32 cellular contexts compared by ENCODE assay signal in genomic region chr4:181775298-181775697, GRCh38.
"Had no signal": no experiment of that assay in that cellular context is flagged by ENCODE, and none has a peak within 500 bp of the region (broad histone marks: within the 10 kb centered on the region; RNA-seq: fewer than 3 reads in every experiment).

No MANE protein-coding gene starts in this region.

- H3K27me3 ChIP-seq: adrenal gland, ascending aorta, body of pancreas, brain microvascular endothelial cell, breast epithelium, cardiac muscle cell had no signal

- H3K4me3 ChIP-seq: adrenal gland, ascending aorta, body of pancreas, breast epithelium, cardiac muscle cell had no signal

- ATAC-seq: activated naive CD4-positive, alpha-beta T cell treated with anti-CD3 and anti-CD28 coated beads, Interleukin-2, amount 50 U/mL, for 72 hours; activated naive CD8-positive, alpha-beta T cell treated with anti-CD3 and anti-CD28 coated beads, Interleukin-2, amount 50 U/mL, for 24 hours; activated T-cell treated with anti-CD3 and anti-CD28 coated beads, Interleukin-2, amount 50 U/mL, for 4 hours; activated T-cell treated with anti-CD3 and anti-CD28 coated beads, Interleukin-2, amount 50 U/mL, for 72 hours; activated T-helper 17 cell treated with anti-CD3 and anti-CD28 coated beads, Interleukin-2, amount 50 U/mL, for 72 hours; body of pancreas had no signal

- H3K27ac ChIP-seq: adrenal gland, ascending aorta, body of pancreas, brain microvascular endothelial cell, breast epithelium, cardiac muscle cell had no signal

- FAIRE-seq: bronchial epithelial cell had no signal

- DNase-seq: activated effector memory CD4-positive, alpha-beta T cell treated with anti-CD3 and anti-CD28 coated beads, Interleukin-2, amount 50 U/mL, for 16 hours; activated effector memory CD4-positive, alpha-beta T cell treated with Interleukin-2 at 50 U/mL for 16 hours; activated gamma-delta T cell; activated gamma-delta T cell treated with Interleukin-2 at 50 U/mL for 16 hours; activated naive CD4-positive, alpha-beta T cell; activated naive CD4-positive, alpha-beta T cell treated with anti-CD3 and anti-CD28 coated beads for 36 hours; activated naive CD4-positive, alpha-beta T cell treated with anti-CD3 and anti-CD28 coated beads, Interleukin-2, amount 10 ng/mL, durations not matched to agents 7 days and 5 days; activated naive CD4-positive, alpha-beta T cell treated with anti-CD3 and anti-CD28 coated beads, Interleukin-2, amount 50 U/mL, for 16 hours; activated naive CD4-positive, alpha-beta T cell treated with Interleukin-2 at 50 U/mL for 16 hours; activated naive CD8-positive, alpha-beta T cell treated with anti-CD3 and anti-CD28 coated beads for 36 hours; activated naive CD8-positive, alpha-beta T cell treated with anti-CD3 and anti-CD28 coated beads, Interleukin-2, amount 10 ng/mL, durations not matched to agents 7 days and 5 days; activated naive CD8-positive, alpha-beta T cell treated with anti-CD3 and anti-CD28 coated beads, Interleukin-2, amount 50 U/mL, for 24 hours; activated T-cell treated with anti-CD3 and anti-CD28 coated beads, Interleukin-2, amount 50 U/mL, for 24 hours; activated T-cell treated with anti-CD3 and anti-CD28 coated beads, Interleukin-2, amount 50 U/mL, for 4 hours; activated T-cell treated with anti-CD3 and anti-CD28 coated beads, Interleukin-2, amount 50 U/mL, for 48 hours; activated T-cell treated with anti-CD3 and anti-CD28 coated beads, Interleukin-2, amount 50 U/mL, for 72 hours; adrenal gland; amniotic stem cell; amygdala; anterior cingulate cortex; aorta; body of pancreas; brain microvascular endothelial cell; caudate nucleus; central memory CD4-positive, alpha-beta T cell; cerebellar nuclear complex had no signal

- H3K9me3 ChIP-seq: adrenal gland, ascending aorta, body of pancreas, breast epithelium had no signal

- H3K4me1 ChIP-seq: adrenal gland, ascending aorta, body of pancreas, breast epithelium had no signal

- H3K36me3 ChIP-seq: adrenal gland, ascending aorta, brain microvascular endothelial cell, breast epithelium, cardiac muscle cell had no signal
